Comparison of ENCODE assay signal across 13 cellular contexts in genomic region chr4:142318280-142318679, GRCh38.
A peak's percentile ranks its signal among the peaks of the same experiment; 100 is the strongest.
DNase-seq lines count a peak whose midpoint lies in the region; ATAC-seq and TF ChIP-seq lines count a peak whose summit lies in the region.
"Had no signal": no experiment of that assay in that cellular context is flagged by ENCODE, and none has a peak within 500 bp of the region (broad histone marks: within the 10 kb centered on the region; RNA-seq: fewer than 3 reads in every experiment).

No MANE protein-coding gene starts in this region.

- intact Hi-C loops in CD4-positive, alpha-beta memory T cell (cut with micrococcal nuclease), result loop anchor here (2.0 kb wide), 1 partner anchor 13 kb away; no protein-coding TSS in a partner anchor
- intact Hi-C loops in natural killer cell (cut with micrococcal nuclease), result no loop called here

- CTCF ChIA-PET in CD4-positive, alpha-beta memory T cell (lab: Charles Lee; ENCODE audit: partially characterized antibody), result no interaction called here

- H3K4me1 ChIP-seq in CD4-positive, alpha-beta memory T cell (ENCODE audit: insufficient read depth, low read length), result peaks cover 73% of the 10 kb centered on the region

- H3K27ac ChIP-seq in CD4-positive, alpha-beta memory T cell (ENCODE audit: low read depth, low read length), result no peak overlapping the region
- H3K27ac ChIP-seq: BLaER1 had no signal

- peak overlapping the region; percentile 4 for H3K27ac Mint-ChIP-seq in activated T-cell treated with anti-CD3 and anti-CD28 coated beads, Interleukin-2, amount 50 U/mL, for 24 hours
- H3K27ac Mint-ChIP-seq in CD4-positive, alpha-beta memory T cell, result peak overlapping the region; percentile 6 to 83 (median 28)
- H3K27ac Mint-ChIP-seq in chondrocyte (ENCODE audit: unreplicated experiment) (peak overlapping the region; percentile 90), natural killer cell (no peak overlapping the region)
- H3K27ac Mint-ChIP-seq in naive thymus-derived CD8-positive, alpha-beta T cell, result peak overlapping the region in 6 of 10 donors; percentile 2 to 64 (median 30)

- H3K9me3 ChIP-seq in CD4-positive, alpha-beta memory T cell (ENCODE audit: control insufficient read depth in 1 of 2, low read length in 2 of 2), result no peaks in the 10 kb centered on the region
- H3K9me3 ChIP-seq: BLaER1 had no signal

- no peak overlapping the region for H3K4me3 ChIP-seq in CD4-positive, alpha-beta memory T cell (ENCODE audit: low read length in 2 of 2)
- H3K4me3 ChIP-seq: BLaER1 had no signal

- POLR2A ChIA-PET in CD4-positive, alpha-beta memory T cell (lab: Charles Lee; ENCODE audit: partially characterized antibody), result no interaction called here
- POLR2A ChIA-PET in naive thymus-derived CD8-positive, alpha-beta T cell (lab: Charles Lee), result no interaction called here

- peaks cover 94% of the 10 kb centered on the region for H3K36me3 Mint-ChIP-seq in activated T-cell treated with anti-CD3 and anti-CD28 coated beads, Interleukin-2, amount 50 U/mL, for 24 hours (ENCODE audit: low read depth)
- H3K36me3 Mint-ChIP-seq in activated T-cell treated with anti-CD3 and anti-CD28 coated beads, Interleukin-2, amount 50 U/mL, for 4 hours (ENCODE audit: insufficient read depth), result peaks cover 55% of the 10 kb centered on the region
- peaks cover 69 to 74% of the 10 kb centered on the region in 2 donors for H3K36me3 Mint-ChIP-seq in CD4-positive, alpha-beta memory T cell
- H3K36me3 Mint-ChIP-seq in chondrocyte (ENCODE audit: low read depth) (peaks cover 7% of the 10 kb centered on the region), natural killer cell (no peaks in the 10 kb centered on the region)
- H3K36me3 Mint-ChIP-seq in naive thymus-derived CD8-positive, alpha-beta T cell, result peaks cover 10 to 48% (median 47%) of the 10 kb centered on the region in 3 donors

- H3K27me3 ChIP-seq in CD4-positive, alpha-beta memory T cell (ENCODE audit: insufficient read depth, low read length), result no peaks in the 10 kb centered on the region
- H3K27me3 ChIP-seq: BLaER1 had no signal

- no peaks in the 10 kb centered on the region for H3K27me3 Mint-ChIP-seq in activated T-cell treated with anti-CD3 and anti-CD28 coated beads, Interleukin-2, amount 50 U/mL, for 24 hours
- H3K27me3 Mint-ChIP-seq in activated T-cell treated with anti-CD3 and anti-CD28 coated beads, Interleukin-2, amount 50 U/mL, for 4 hours (ENCODE audit: low read depth), result no peaks in the 10 kb centered on the region
- no peaks in the 10 kb centered on the region for H3K27me3 Mint-ChIP-seq in CD4-positive, alpha-beta memory T cell
- no peaks in the 10 kb centered on the region for H3K27me3 Mint-ChIP-seq in chondrocyte (ENCODE audit: low read depth)
- H3K27me3 Mint-ChIP-seq in naive thymus-derived CD8-positive, alpha-beta T cell, result no peaks in the 10 kb centered on the region
- H3K27me3 Mint-ChIP-seq in natural killer cell (ENCODE audit: low read depth in 2 of 2), result no peaks in the 10 kb centered on the region

- TF ChIP-seq CTCF in chondrocyte (IDR thresholded peaks at IDR 0.05) (no peak), natural killer cell (IDR thresholded peaks at IDR 0.05) (no peak)

- no peak for ATAC-seq in activated T-cell treated with anti-CD3 and anti-CD28 coated beads, Interleukin-2, amount 50 U/mL, for 4 hours
- no peak for ATAC-seq in naive thymus-derived CD8-positive, alpha-beta T cell
- no peak for ATAC-seq in GM18517 (IDR thresholded peaks at IDR 0.05; ENCODE audit: unreplicated experiment)
- no peak for ATAC-seq in natural killer cell

- no peak overlapping the region for H3K4me3 Mint-ChIP-seq in activated T-cell treated with anti-CD3 and anti-CD28 coated beads, Interleukin-2, amount 50 U/mL, for 24 hours
- H3K4me3 Mint-ChIP-seq in activated T-cell treated with anti-CD3 and anti-CD28 coated beads, Interleukin-2, amount 50 U/mL, for 4 hours, result no peak overlapping the region
- H3K4me3 Mint-ChIP-seq in CD4-positive, alpha-beta memory T cell, result peak overlapping the region in 2 of 8 donors; percentile 22 to 47
- H3K4me3 Mint-ChIP-seq in chondrocyte (ENCODE audit: unreplicated experiment) (no peak overlapping the region), natural killer cell (no peak overlapping the region)
- H3K4me3 Mint-ChIP-seq in naive thymus-derived CD8-positive, alpha-beta T cell, result no peak overlapping the region

- peaks cover 77% of the 10 kb centered on the region for H3K4me1 Mint-ChIP-seq in activated T-cell treated with anti-CD3 and anti-CD28 coated beads, Interleukin-2, amount 50 U/mL, for 24 hours (ENCODE audit: low read depth)
- peaks cover 70% of the 10 kb centered on the region for H3K4me1 Mint-ChIP-seq in activated T-cell treated with anti-CD3 and anti-CD28 coated beads, Interleukin-2, amount 50 U/mL, for 4 hours (ENCODE audit: low read depth)
- H3K4me1 Mint-ChIP-seq in CD4-positive, alpha-beta memory T cell, result peaks cover 74 to 83% (median 78%) of the 10 kb centered on the region in 4 donors
- H3K4me1 Mint-ChIP-seq in chondrocyte (ENCODE audit: low read depth), result peaks cover 43% of the 10 kb centered on the region
- peaks cover 43 to 71% (median 60%) of the 10 kb centered on the region in 4 donors for H3K4me1 Mint-ChIP-seq in naive thymus-derived CD8-positive, alpha-beta T cell
- no peaks in the 10 kb centered on the region for H3K4me1 Mint-ChIP-seq in natural killer cell

- peaks cover 4% of the 10 kb centered on the region for H3K36me3 ChIP-seq in CD4-positive, alpha-beta memory T cell (ENCODE audit: insufficient read depth, low read length)
- H3K36me3 ChIP-seq: BLaER1 had no signal

- no peak for DNase-seq in activated T-cell treated with anti-CD3 and anti-CD28 coated beads, Interleukin-2, amount 50 U/mL, for 24 hours
- DNase-seq in activated T-cell treated with anti-CD3 and anti-CD28 coated beads, Interleukin-2, amount 50 U/mL, for 4 hours, result no peak
- no peak for DNase-seq in CD4-positive, alpha-beta memory T cell
- no peak for DNase-seq in chondrocyte (ENCODE audit: low spot score)
- no peak for DNase-seq in naive thymus-derived CD8-positive, alpha-beta T cell
- no peak for DNase-seq in NCI-H1694 (lab: John Stamatoyannopoulos, UW)
- no peak for DNase-seq in natural killer cell
- DNase-seq: NCI-H1092, NCI-H146, NCI-H2081 treated with DMSO at 0.1 percent for 48 hours, NCI-H510A treated with DMSO at 0.1 percent for 48 hours had no signal

- H3K9me3 Mint-ChIP-seq in activated T-cell treated with anti-CD3 and anti-CD28 coated beads, Interleukin-2, amount 50 U/mL, for 24 hours, result peaks cover 7% of the 10 kb centered on the region
- peaks cover 6% of the 10 kb centered on the region for H3K9me3 Mint-ChIP-seq in activated T-cell treated with anti-CD3 and anti-CD28 coated beads, Interleukin-2, amount 50 U/mL, for 4 hours
- H3K9me3 Mint-ChIP-seq in CD4-positive, alpha-beta memory T cell, result peaks cover 0 to 4% (median 0%) of the 10 kb centered on the region in 8 donors
- H3K9me3 Mint-ChIP-seq in chondrocyte (ENCODE audit: low read depth) (peaks cover 17% of the 10 kb centered on the region), natural killer cell (peaks cover 3 to 5% of the 10 kb centered on the region in 2 donors)
- H3K9me3 Mint-ChIP-seq in naive thymus-derived CD8-positive, alpha-beta T cell, result peaks cover 0 to 6% (median 0%) of the 10 kb centered on the region in 9 donors

Comparison
In these comparisons a context has a peak if more than half of its experiments do, and no peak if none do; other contexts are left out.
1. H3K27ac Mint-ChIP-seq: peak in activated T-cell treated with anti-CD3 and anti-CD28 coated beads, Interleukin-2, amount 50 U/mL, for 24 hours (single experiment), CD4-positive, alpha-beta memory T cell (7 of 7), chondrocyte (single experiment) and naive thymus-derived CD8-positive, alpha-beta T cell (6 of 10); none in natural killer cell (0 of 2).